Comparison of ENCODE assay signal across 8 cellular contexts in genomic region chr15:80970018-80970657, GRCh38. TPM values are rescaled to one million over a fixed set of nuclear protein-coding genes. Genes with fewer than 3 reads are reported as not detected.
DNase-seq lines count a peak whose midpoint lies in the region; ATAC-seq, FAIRE-seq and TF ChIP-seq lines count a peak whose summit lies in the region.

No MANE protein-coding gene starts in this region.

- H3K27ac ChIP-seq in body of pancreas, result no peak overlapping the region

- H3K4me1 ChIP-seq in body of pancreas, result no peaks in the 10 kb centered on the region

- no peak for TF ChIP-seq POLR2A in body of pancreas (IDR thresholded peaks at IDR 0.05)

- FAIRE-seq in A204.1 (lab: Jason Lieb, UNC), result peak; percentile 56
- FAIRE-seq in GM18507 (lab: Jason Lieb, UNC), result peak; percentile 60

- H3K27me3 ChIP-seq in body of pancreas, result no peaks in the 10 kb centered on the region

- DNase-seq in GM18507 (ENCODE audit: extremely low spot score, insufficient read length, low read depth) (no peak), NCI-H1694 (lab: John Stamatoyannopoulos, UW) (peak; percentile 79), UCSD-AML1 (lab: John Stamatoyannopoulos, UW; ENCODE audit: unreplicated experiment) (peak; percentile 28), body of pancreas (peak; percentile 49 to 67 (median 53)), iPS-NIHi7 (ENCODE audit: extremely low spot score) (peak; percentile 48), NCI-H187 treated with DMSO at 0.1 percent for 48 hours (lab: John Stamatoyannopoulos, UW) (no peak)
- DNase-seq in stimulated activated CD4-positive, alpha-beta T cell treated with anti-CD3 and anti-CD28 coated beads, Interleukin-1b, Interleukin-23, amount 100 ng/mL, for 4 hours (ENCODE audit: low read depth in 2 of 2), result peak; percentile 42 to 70

- WGBS in body of pancreas, 2 donors, result 52 to 53% methylated on average over 11 to 12 of the region's 12 CpGs

- H3K4me3 ChIP-seq in body of pancreas, result no peak overlapping the region

- intact Hi-C loops in body of pancreas (cut with DNase I), result no loop called here

- no peaks in the 10 kb centered on the region for H3K9me3 ChIP-seq in body of pancreas

- H3K36me3 ChIP-seq in body of pancreas (replicated peaks in 1 of 2; ENCODE audit: insufficient read depth in 1 of 2, low read depth in 2 of 2), result peaks cover 0 to 2% of the 10 kb centered on the region in 2 donors

- peak; percentile 73 to 84 (median 76) for TF ChIP-seq CTCF in body of pancreas (IDR thresholded peaks at IDR 0.05)

- peak; percentile 76 for ATAC-seq in body of pancreas

RNA-seq across cellular contexts. Expression of gene MESD, which starts 19.5 kb away (rescaled TPM):
- 10 to 100 TPM; 22.3 to 34.6 TPM for total RNA-seq in body of pancreas

RNA-seq across cellular contexts. Expression of gene TLNRD1, which starts 30.6 kb away (rescaled TPM):
- total RNA-seq in body of pancreas, result 10 to 100 TPM; 22.6 to 44.8 TPM

Comparison
In these comparisons a context has a peak if more than half of its experiments do, and no peak if none do; other contexts are left out.
1. DNase-seq: peak in NCI-H1694 (single experiment), UCSD-AML1 (single experiment), body of pancreas (4 of 4), iPS-NIHi7 (single experiment) and stimulated activated CD4-positive, alpha-beta T cell treated with anti-CD3 and anti-CD28 coated beads, Interleukin-1b, Interleukin-23, amount 100 ng/mL, for 4 hours (2 of 2); none in GM18507 (single experiment) and NCI-H187 treated with DMSO at 0.1 percent for 48 hours (single experiment).